ENCODE assay signal across 11 cellular contexts in genomic region chr10:63700935-63701263, GRCh38.
DNase-seq lines count a peak whose midpoint lies in the region; ATAC-seq, FAIRE-seq and TF ChIP-seq lines count a peak whose summit lies in the region.
"Had no signal": no experiment of that assay in that cellular context is flagged by ENCODE, and none has a peak within 500 bp of the region (broad histone marks: within the 10 kb centered on the region; RNA-seq: fewer than 3 reads in every experiment).

No MANE protein-coding gene starts in this region.

- BruUV-seq in K562 (replicated peaks; lab: Mats Ljungman, UMichigan): no TSS peak

- CTCF ChIA-PET in K562 (lab: Yijun Ruan, JAX; ENCODE audit: low intra/inter-chr PET ratio): no interaction called here

- POLR2A ChIA-PET in K562 (lab: Yijun Ruan, JAX): interaction anchor here (0.6 to 1.3 kb wide), 3 partner anchors 8 to 73 kb away, joined by 3 read pairs; no protein-coding TSS in a partner anchor

- in situ Hi-C loops in K562 (cut with MboI): no loop called here

- no peaks in the 10 kb centered on the region for H3K9me3 ChIP-seq in K562 (replicated peaks; ENCODE audit: control insufficient read depth, insufficient read depth, low read depth, low read length)
- H3K9me3 ChIP-seq in right atrium auricular region: no peaks in the 10 kb centered on the region

- TF ChIP-seq RAD21 in K562 (CRISPR knock-in tag; conservative IDR thresholded peaks at IDR 0.05 in 1 of 2, IDR thresholded peaks at IDR 0.05 in 1 of 2): no peak

- H3K9ac ChIP-seq in K562 (ENCODE audit: insufficient read depth in 1 of 2, low read depth in 2 of 2, low read length in 2 of 2): no peak overlapping the region

- DNase-seq in ELR (ENCODE audit: low read depth): peak; percentile 70
- no peak for DNase-seq in K562 (ENCODE audit: extremely low read depth in 1 of 4, low spot score in 3 of 4)
- no peak for DNase-seq in right atrium auricular region (ENCODE audit: low spot score)
- DNase-seq in cerebellum (ENCODE audit: low spot score): no peak
- DNase-seq in middle frontal gyrus (ENCODE audit: extremely low spot score, low spot score): no peak
- DNase-seq in NCI-H2107 (lab: John Stamatoyannopoulos, UW): no peak
- no peak for DNase-seq in activated CD4-positive, alpha-beta T cell treated with anti-CD3 and anti-CD28 coated beads for 4 hours
- DNase-seq: KG1, midbrain, NCI-H510A had no signal

- H3K79me2 ChIP-seq in K562 (ENCODE audit: control insufficient read depth, insufficient read depth, low read length): no peaks in the 10 kb centered on the region

- FAIRE-seq in K562 (lab: Jason Lieb, UNC): no peak

- intact Hi-C loops in K562 (cut with micrococcal nuclease): no loop called here

- H3K27ac ChIP-seq in K562 (ENCODE audit: extremely low read depth, low read depth, low read length) (no peak overlapping the region), right atrium auricular region (peak overlapping the region; percentile 78), skin epidermis (peak overlapping the region in 19 of 21 experiments; percentile 12 to 85 (median 73))

- H3K4me1 ChIP-seq in K562 (replicated peaks in 1 of 2; ENCODE audit: control insufficient read depth in 2 of 2, insufficient read depth in 2 of 2, low read length in 2 of 2) (no peaks in the 10 kb centered on the region; a peak in 2 of 5 replicates), right atrium auricular region (peaks cover 0 to 31% of the 10 kb centered on the region in 2 donors)

- no peaks in the 10 kb centered on the region for H4K20me1 ChIP-seq in K562 (replicated peaks; ENCODE audit: control insufficient read depth, insufficient read depth, low read length)

- no peaks in the 10 kb centered on the region for H3K36me3 ChIP-seq in K562 (ENCODE audit: control insufficient read depth, insufficient read depth, low read length)
- H3K36me3 ChIP-seq in right atrium auricular region: no peaks in the 10 kb centered on the region

- H3K4me2 ChIP-seq in K562 (ENCODE audit: insufficient read depth, low read length): no peak overlapping the region

- no peak for ATAC-seq in K562

- no peak overlapping the region for H3K4me3 ChIP-seq in K562
- H3K4me3 ChIP-seq in right atrium auricular region: no peak overlapping the region
- no peak overlapping the region for H3K4me3 ChIP-seq in skin epidermis

- TF ChIP-seq CTCF in K562 (IDR thresholded peaks at IDR 0.05 in 2 of 3, conservative IDR thresholded peaks at IDR 0.05 in 1 of 3; ENCODE audit: insufficient read depth in 2 of 3, low read depth in 1 of 3, low read length in 3 of 3): no peak
- no peak for TF ChIP-seq CTCF in right atrium auricular region (IDR thresholded peaks at IDR 0.05)

- no peaks in the 10 kb centered on the region for H3K9me1 ChIP-seq in K562 (ENCODE audit: control insufficient read depth, insufficient read depth, low read length)

- H2AFZ ChIP-seq in K562 (ENCODE audit: low read depth, low read length): no peak overlapping the region

- no peak for TF ChIP-seq POLR2A in K562 (conservative IDR thresholded peaks at IDR 0.05)

- TF ChIP-seq EP300 in K562 (IDR thresholded peaks at IDR 0.05; ENCODE audit: low read length): no peak

- peaks cover 7 to 12% of the 10 kb centered on the region in 2 experiments; a peak in 4 of 5 replicates for H3K27me3 ChIP-seq in K562 (ENCODE audit: control insufficient read depth in 2 of 2, insufficient read depth in 2 of 2, low read length in 2 of 2)
- H3K27me3 ChIP-seq in right atrium auricular region: no peaks in the 10 kb centered on the region

TF ChIP-seq in K562, 482 proteins besides CTCF, POLR2A, EP300 and RAD21:
- TF ChIP-seq CEBPB (tag; IDR thresholded peaks at IDR 0.05) (peak; percentile 54), CEBPG (CRISPR knock-in tag; IDR thresholded peaks at IDR 0.05) (no peak), CEBPG (tag; conservative IDR thresholded peaks at IDR 0.05 in 1 of 2, IDR thresholded peaks at IDR 0.05 in 1 of 2) (peak; percentile 63 to 81; a peak in 3 of 4 replicates), GABPA (tag; conservative IDR thresholded peaks at IDR 0.05; ENCODE audit: low read depth) (0 out of 2 replicates have a peak, but pooled peaks have one; percentile 14), KAT8 (IDR thresholded peaks at IDR 0.05; ENCODE audit: low read depth) (no peak), KLF6 (CRISPR knock-in tag; IDR thresholded peaks at IDR 0.05; ENCODE audit: borderline replicate concordance) (no peak), BRF2 (IDR thresholded peaks at IDR 0.05; ENCODE audit: borderline replicate concordance, insufficient read depth, insufficient read length) (no peak)
- TF ChIP-seq, protein P1, sequence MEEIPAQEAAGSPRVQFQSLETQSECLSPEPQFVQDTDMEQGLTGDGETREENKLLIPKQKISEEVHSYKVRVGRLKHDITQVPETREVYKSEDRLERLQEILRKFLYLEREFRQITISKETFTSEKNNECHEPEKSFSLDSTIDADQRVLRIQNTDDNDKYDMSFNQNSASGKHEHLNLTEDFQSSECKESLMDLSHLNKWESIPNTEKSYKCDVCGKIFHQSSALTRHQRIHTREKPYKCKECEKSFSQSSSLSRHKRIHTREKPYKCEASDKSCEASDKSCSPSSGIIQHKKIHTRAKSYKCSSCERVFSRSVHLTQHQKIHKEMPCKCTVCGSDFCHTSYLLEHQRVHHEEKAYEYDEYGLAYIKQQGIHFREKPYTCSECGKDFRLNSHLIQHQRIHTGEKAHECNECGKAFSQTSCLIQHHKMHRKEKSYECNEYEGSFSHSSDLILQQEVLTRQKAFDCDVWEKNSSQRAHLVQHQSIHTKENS (CRISPR knock-in tag; IDR thresholded peaks at IDR 0.05): no peak
